1 cellular context compared by ENCODE assay signal in the genomic region with DNA sequence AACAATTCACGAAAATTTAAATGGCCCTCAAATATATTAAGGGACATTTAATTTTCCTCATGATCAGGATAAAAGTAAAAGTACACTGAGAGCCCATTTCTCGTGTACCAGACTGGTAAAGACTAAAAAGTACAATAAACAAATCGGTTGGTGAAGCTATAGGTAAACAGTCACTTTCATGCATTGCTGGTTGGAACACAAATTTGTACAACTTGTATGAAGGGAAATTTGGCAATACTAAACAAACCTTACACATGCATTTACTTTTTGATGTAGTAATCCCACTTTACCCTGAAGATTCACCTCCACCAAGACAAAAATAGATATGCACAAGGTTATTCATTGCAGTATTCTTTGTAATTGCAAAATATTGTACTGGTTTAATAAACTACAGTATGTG.
A peak's percentile ranks its signal among the peaks of the same experiment; 100 is the strongest.
TF ChIP-seq lines count a peak whose summit lies in the region.

No MANE protein-coding gene starts in this region.

TF ChIP-seq in HepG2, 621 proteins besides CTCF, POLR2A, EP300 and RAD21 (continued from another document):
- TF ChIP-seq, protein P1, sequence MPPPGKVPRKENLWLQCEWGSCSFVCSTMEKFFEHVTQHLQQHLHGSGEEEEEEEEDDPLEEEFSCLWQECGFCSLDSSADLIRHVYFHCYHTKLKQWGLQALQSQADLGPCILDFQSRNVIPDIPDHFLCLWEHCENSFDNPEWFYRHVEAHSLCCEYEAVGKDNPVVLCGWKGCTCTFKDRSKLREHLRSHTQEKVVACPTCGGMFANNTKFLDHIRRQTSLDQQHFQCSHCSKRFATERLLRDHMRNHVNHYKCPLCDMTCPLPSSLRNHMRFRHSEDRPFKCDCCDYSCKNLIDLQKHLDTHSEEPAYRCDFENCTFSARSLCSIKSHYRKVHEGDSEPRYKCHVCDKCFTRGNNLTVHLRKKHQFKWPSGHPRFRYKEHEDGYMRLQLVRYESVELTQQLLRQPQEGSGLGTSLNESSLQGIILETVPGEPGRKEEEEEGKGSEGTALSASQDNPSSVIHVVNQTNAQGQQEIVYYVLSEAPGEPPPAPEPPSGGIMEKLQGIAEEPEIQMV (CRISPR knock-in tag; IDR thresholded peaks at IDR 0.05; ENCODE audit: low read depth) = no peak
- peak; percentile 18; the same call in 1 of the 2 replicates for TF ChIP-seq RXRB (CRISPR knock-in tag; IDR thresholded peaks at IDR 0.05; ENCODE audit: borderline replicate concordance)
- TF ChIP-seq ADNP (CRISPR knock-in tag; IDR thresholded peaks at IDR 0.05) = no peak
- no peak for TF ChIP-seq STAT6 (CRISPR knock-in tag; IDR thresholded peaks at IDR 0.05; ENCODE audit: borderline replicate concordance)
- no peak for TF ChIP-seq ZFP36L2 (CRISPR knock-in tag; IDR thresholded peaks at IDR 0.05)
- TF ChIP-seq HDAC1 (CRISPR knock-in tag; IDR thresholded peaks at IDR 0.05) = no peak
- no peak for TF ChIP-seq ELF4 (CRISPR knock-in tag; IDR thresholded peaks at IDR 0.05; ENCODE audit: borderline replicate concordance)
- no peak for TF ChIP-seq ZNF296 (CRISPR knock-in tag; conservative IDR thresholded peaks at IDR 0.05)
- no peak for TF ChIP-seq PHF21A (CRISPR knock-in tag; IDR thresholded peaks at IDR 0.05)
- no peak for TF ChIP-seq ZNF709 (CRISPR knock-in tag; IDR thresholded peaks at IDR 0.05)
- no peak for TF ChIP-seq ZNF124 (CRISPR knock-in tag; IDR thresholded peaks at IDR 0.05)
- peak; percentile 69 for TF ChIP-seq FOXP4 (CRISPR knock-in tag; IDR thresholded peaks at IDR 0.05)
- TF ChIP-seq CREM (IDR thresholded peaks at IDR 0.05) = 0 out of 2 replicates have a peak, but pooled peaks have one; percentile 32
- TF ChIP-seq CREM (CRISPR knock-in tag; IDR thresholded peaks at IDR 0.05) = no peak
- no peak for TF ChIP-seq NFIC (IDR thresholded peaks at IDR 0.05; ENCODE audit: low read length)
- no peak for TF ChIP-seq CCAR2 (optimal IDR thresholded peaks at IDR 0.05; ENCODE audit: low read depth, low read length)
- TF ChIP-seq TARDBP (CRISPR knock-in tag; IDR thresholded peaks at IDR 0.05) = no peak
- no peak for TF ChIP-seq HOXA7 (CRISPR knock-in tag; IDR thresholded peaks at IDR 0.05)
- TF ChIP-seq ZNF12 (CRISPR knock-in tag; IDR thresholded peaks at IDR 0.05) = no peak
- TF ChIP-seq ZNF180 (CRISPR knock-in tag; IDR thresholded peaks at IDR 0.05; ENCODE audit: borderline replicate concordance, low read depth) = no peak
- TF ChIP-seq REL (CRISPR knock-in tag; conservative IDR thresholded peaks at IDR 0.05) = no peak
- TF ChIP-seq NONO (IDR thresholded peaks at IDR 0.05) = no peak
- no peak for TF ChIP-seq NONO (CRISPR knock-in tag; conservative IDR thresholded peaks at IDR 0.05)
- TF ChIP-seq TCF7 (IDR thresholded peaks at IDR 0.05; ENCODE audit: low read depth) = peak; percentile 41; the same call in 1 of the 2 replicates
- TF ChIP-seq, protein P2, sequence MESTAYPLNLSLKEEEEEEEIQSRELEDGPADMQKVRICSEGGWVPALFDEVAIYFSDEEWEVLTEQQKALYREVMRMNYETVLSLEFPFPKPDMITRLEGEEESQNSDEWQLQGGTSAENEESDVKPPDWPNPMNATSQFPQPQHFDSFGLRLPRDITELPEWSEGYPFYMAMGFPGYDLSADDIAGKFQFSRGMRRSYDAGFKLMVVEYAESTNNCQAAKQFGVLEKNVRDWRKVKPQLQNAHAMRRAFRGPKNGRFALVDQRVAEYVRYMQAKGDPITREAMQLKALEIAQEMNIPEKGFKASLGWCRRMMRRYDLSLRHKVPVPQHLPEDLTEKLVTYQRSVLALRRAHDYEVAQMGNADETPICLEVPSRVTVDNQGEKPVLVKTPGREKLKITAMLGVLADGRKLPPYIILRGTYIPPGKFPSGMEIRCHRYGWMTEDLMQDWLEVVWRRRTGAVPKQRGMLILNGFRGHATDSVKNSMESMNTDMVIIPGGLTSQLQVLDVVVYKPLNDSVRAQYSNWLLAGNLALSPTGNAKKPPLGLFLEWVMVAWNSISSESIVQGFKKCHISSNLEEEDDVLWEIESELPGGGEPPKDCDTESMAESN (CRISPR knock-in tag; conservative IDR thresholded peaks at IDR 0.05) = no peak
- no peak for TF ChIP-seq KDM2A (CRISPR knock-in tag; IDR thresholded peaks at IDR 0.05; ENCODE audit: borderline replicate concordance, low read depth)
- no peak for TF ChIP-seq ZFAT (CRISPR knock-in tag; conservative IDR thresholded peaks at IDR 0.05)
- no peak for TF ChIP-seq NBN (conservative IDR thresholded peaks at IDR 0.05)
- no peak for TF ChIP-seq NFKBIZ (CRISPR knock-in tag; IDR thresholded peaks at IDR 0.05)
- TF ChIP-seq, protein P3, sequence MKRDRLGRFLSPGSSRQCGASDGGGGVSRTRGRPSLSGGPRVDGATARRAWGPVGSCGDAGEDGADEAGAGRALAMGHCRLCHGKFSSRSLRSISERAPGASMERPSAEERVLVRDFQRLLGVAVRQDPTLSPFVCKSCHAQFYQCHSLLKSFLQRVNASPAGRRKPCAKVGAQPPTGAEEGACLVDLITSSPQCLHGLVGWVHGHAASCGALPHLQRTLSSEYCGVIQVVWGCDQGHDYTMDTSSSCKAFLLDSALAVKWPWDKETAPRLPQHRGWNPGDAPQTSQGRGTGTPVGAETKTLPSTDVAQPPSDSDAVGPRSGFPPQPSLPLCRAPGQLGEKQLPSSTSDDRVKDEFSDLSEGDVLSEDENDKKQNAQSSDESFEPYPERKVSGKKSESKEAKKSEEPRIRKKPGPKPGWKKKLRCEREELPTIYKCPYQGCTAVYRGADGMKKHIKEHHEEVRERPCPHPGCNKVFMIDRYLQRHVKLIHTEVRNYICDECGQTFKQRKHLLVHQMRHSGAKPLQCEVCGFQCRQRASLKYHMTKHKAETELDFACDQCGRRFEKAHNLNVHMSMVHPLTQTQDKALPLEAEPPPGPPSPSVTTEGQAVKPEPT (CRISPR knock-in tag; IDR thresholded peaks at IDR 0.05; ENCODE audit: low read depth) = no peak
- TF ChIP-seq MEF2D (CRISPR knock-in tag; IDR thresholded peaks at IDR 0.05) = peak; percentile 35; the same call in 1 of the 2 replicates
- TF ChIP-seq KLF12 (CRISPR knock-in tag; IDR thresholded peaks at IDR 0.05; ENCODE audit: borderline replicate concordance) = no peak
- TF ChIP-seq MIER3 (CRISPR knock-in tag; IDR thresholded peaks at IDR 0.05; ENCODE audit: borderline replicate concordance) = no peak
- TF ChIP-seq MAF1 (CRISPR knock-in tag; IDR thresholded peaks at IDR 0.05; ENCODE audit: borderline replicate concordance) = no peak
- TF ChIP-seq BORCS8-MEF2B (CRISPR knock-in tag; IDR thresholded peaks at IDR 0.05) = no peak
- no peak for TF ChIP-seq AKNA (CRISPR knock-in tag; IDR thresholded peaks at IDR 0.05; ENCODE audit: borderline replicate concordance)
- no peak for TF ChIP-seq PHF8 (CRISPR knock-in tag; IDR thresholded peaks at IDR 0.05)
- TF ChIP-seq, protein P4, sequence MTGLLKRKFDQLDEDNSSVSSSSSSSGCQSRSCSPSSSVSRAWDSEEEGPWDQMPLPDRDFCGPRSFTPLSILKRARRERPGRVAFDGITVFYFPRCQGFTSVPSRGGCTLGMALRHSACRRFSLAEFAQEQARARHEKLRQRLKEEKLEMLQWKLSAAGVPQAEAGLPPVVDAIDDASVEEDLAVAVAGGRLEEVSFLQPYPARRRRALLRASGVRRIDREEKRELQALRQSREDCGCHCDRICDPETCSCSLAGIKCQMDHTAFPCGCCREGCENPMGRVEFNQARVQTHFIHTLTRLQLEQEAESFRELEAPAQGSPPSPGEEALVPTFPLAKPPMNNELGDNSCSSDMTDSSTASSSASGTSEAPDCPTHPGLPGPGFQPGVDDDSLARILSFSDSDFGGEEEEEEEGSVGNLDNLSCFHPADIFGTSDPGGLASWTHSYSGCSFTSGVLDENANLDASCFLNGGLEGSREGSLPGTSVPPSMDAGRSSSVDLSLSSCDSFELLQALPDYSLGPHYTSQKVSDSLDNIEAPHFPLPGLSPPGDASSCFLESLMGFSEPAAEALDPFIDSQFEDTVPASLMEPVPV (CRISPR knock-in tag; IDR thresholded peaks at IDR 0.05) = no peak
- TF ChIP-seq ZNF251 (CRISPR knock-in tag; IDR thresholded peaks at IDR 0.05) = no peak
- no peak for TF ChIP-seq ZNF224 (CRISPR knock-in tag; IDR thresholded peaks at IDR 0.05)
- TF ChIP-seq ZNF616 (CRISPR knock-in tag; IDR thresholded peaks at IDR 0.05; ENCODE audit: low read depth) = no peak
- no peak for TF ChIP-seq ZNF10 (CRISPR knock-in tag; IDR thresholded peaks at IDR 0.05; ENCODE audit: borderline replicate concordance, low read depth)
- TF ChIP-seq FOXO1 (CRISPR knock-in tag; IDR thresholded peaks at IDR 0.05) = peak; percentile 20; the same call in 1 of the 2 replicates
- TF ChIP-seq SRF (IDR thresholded peaks at IDR 0.05; ENCODE audit: low read depth, low read length) = no peak
- no peak for TF ChIP-seq SNAI1 (CRISPR knock-in tag; IDR thresholded peaks at IDR 0.05; ENCODE audit: borderline replicate concordance)
- no peak for TF ChIP-seq ZNF275 (CRISPR knock-in tag; IDR thresholded peaks at IDR 0.05; ENCODE audit: borderline replicate concordance)
- TF ChIP-seq MAFF (IDR thresholded peaks at IDR 0.05; ENCODE audit: low read depth, low read length) = no peak
- TF ChIP-seq CBX5 (CRISPR knock-in tag; IDR thresholded peaks at IDR 0.05; ENCODE audit: borderline replicate concordance) = no peak
- no peak for TF ChIP-seq FOXP1 (IDR thresholded peaks at IDR 0.05)
- peak; percentile 82 for TF ChIP-seq FOXP1 (CRISPR knock-in tag; IDR thresholded peaks at IDR 0.05)
